Comparison of ENCODE assay signal across 8 cellular contexts in genomic region chr17:63997341-63998048, GRCh38.
A peak's percentile ranks its signal among the peaks of the same experiment; 100 is the strongest.
DNase-seq lines count a peak whose midpoint lies in the region; ATAC-seq and TF ChIP-seq lines count a peak whose summit lies in the region.

No MANE protein-coding gene starts in this region.

- H3K4me3 Mint-ChIP-seq in nephron = peak overlapping the region; percentile 82 to 89 (median 86)

- no peak for ATAC-seq in GM18867 (IDR thresholded peaks at IDR 0.05; ENCODE audit: unreplicated experiment)
- ATAC-seq in HG03378 (IDR thresholded peaks at IDR 0.05; ENCODE audit: unreplicated experiment) = no peak

- H3K27ac Mint-ChIP-seq in nephron = no peak overlapping the region

- H3K36me3 ChIP-seq in KOPT-K1 (ENCODE audit: insufficient read depth, low read length) (peaks cover 16% of the 10 kb centered on the region), duodenal mucosa (ENCODE audit: control insufficient read depth in 1 of 2, insufficient read depth in 2 of 2, low read length in 2 of 2) (no peaks in the 10 kb centered on the region)

- H3K27ac ChIP-seq in KOPT-K1 (ENCODE audit: low read depth, low read length, poor library complexity, severe bottlenecking) = peak overlapping the region; percentile 37
- H3K27ac ChIP-seq in duodenal mucosa (ENCODE audit: low read depth, low read length) = no peak overlapping the region

- peaks cover 32% of the 10 kb centered on the region for H3K27me3 Mint-ChIP-seq in nephron (ENCODE audit: low read depth)

- H3K4me3 ChIP-seq in AG09309 (ENCODE audit: control insufficient read depth, low read depth, low read length) (peak overlapping the region; percentile 74), duodenal mucosa (ENCODE audit: low read depth in 1 of 2, low read length in 2 of 2) (peak overlapping the region; percentile 73 to 82)

- peaks cover 4 to 21% of the 10 kb centered on the region in 2 donors for H3K4me1 ChIP-seq in duodenal mucosa (ENCODE audit: control insufficient read depth in 1 of 2, insufficient read depth in 2 of 2, low read length in 2 of 2)

- H3K9ac ChIP-seq in duodenal mucosa (ENCODE audit: low read depth in 1 of 2, low read length in 2 of 2) = no peak overlapping the region

- no peak for DNase-seq in AG09309 (ENCODE audit: low read depth)
- no peak for DNase-seq in LoVo (ENCODE audit: low spot score)
- no peak for DNase-seq in SKM-1 treated with dmso at 0.1 percent for 144 hours (lab: John Stamatoyannopoulos, UW; ENCODE audit: unreplicated experiment)

- TF ChIP-seq CTCF in AG09309 (IDR thresholded peaks at IDR 0.05; ENCODE audit: control insufficient read depth, insufficient read depth, low read depth, low read length, missing control alignments) (no peak), nephron (IDR thresholded peaks at IDR 0.05; ENCODE audit: unreplicated experiment in 3 of 3) (no peak)

- peaks cover 18% of the 10 kb centered on the region for H3K4me1 Mint-ChIP-seq in nephron

- peaks cover 12 to 23% of the 10 kb centered on the region in 2 donors for H3K27me3 ChIP-seq in duodenal mucosa (ENCODE audit: control insufficient read depth in 1 of 2, insufficient read depth in 2 of 2, low read length in 2 of 2)

- no peaks in the 10 kb centered on the region for H3K9me3 Mint-ChIP-seq in nephron

- no peaks in the 10 kb centered on the region for H3K36me3 Mint-ChIP-seq in nephron (ENCODE audit: low read depth)

- H3K9me3 ChIP-seq in KOPT-K1 (ENCODE audit: insufficient read depth, low read length, poor library complexity, severe bottlenecking) (no peaks in the 10 kb centered on the region), duodenal mucosa (ENCODE audit: control insufficient read depth in 1 of 2, low read length in 2 of 2) (no peaks in the 10 kb centered on the region)
